ENCODE assay signal across 24 cellular contexts in the genomic region with DNA sequence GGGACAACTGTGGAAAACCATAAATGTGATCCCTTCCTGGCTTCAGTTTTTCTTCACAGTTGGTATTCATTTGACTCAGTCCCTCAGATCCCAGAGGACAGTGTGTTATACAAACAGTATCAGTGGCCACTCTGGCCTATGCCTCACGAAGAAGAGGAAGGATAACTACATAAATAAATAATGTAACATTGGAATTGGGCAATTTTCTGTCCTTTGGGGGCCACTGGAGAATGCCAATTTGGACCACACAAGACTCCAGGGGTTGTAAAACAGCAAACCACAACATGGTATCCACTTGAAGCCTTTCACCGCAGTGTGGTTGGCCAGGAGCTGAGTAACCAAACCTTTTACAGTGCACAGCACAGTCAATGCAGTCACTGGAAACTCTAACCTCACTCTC.
DNase-seq lines count a peak whose midpoint lies in the region; ATAC-seq and TF ChIP-seq lines count a peak whose summit lies in the region.
"Had no signal": no experiment of that assay in that cellular context is flagged by ENCODE, and none has a peak within 500 bp of the region (broad histone marks: within the 10 kb centered on the region; RNA-seq: fewer than 3 reads in every experiment).

No MANE protein-coding gene starts in this region.

- H3K27me3 ChIP-seq in right cardiac atrium (ENCODE audit: control insufficient read depth, insufficient read depth) = no peaks in the 10 kb centered on the region
- H3K27me3 ChIP-seq in testis = no peaks in the 10 kb centered on the region
- H3K27me3 ChIP-seq: BLaER1, dorsolateral prefrontal cortex, hepatocyte had no signal

- TF ChIP-seq CTCF in astrocyte of the spinal cord (IDR thresholded peaks at IDR 0.05; ENCODE audit: low read depth, low read length) (no peak), testis (IDR thresholded peaks at IDR 0.05) (no peak)

- peak; percentile 44 for DNase-seq in Right ventricle myocardium superior
- DNase-seq in cardiac septum (ENCODE audit: low spot score) = no peak
- DNase-seq in astrocyte of the spinal cord (ENCODE audit: low read depth, low spot score) = peak; percentile 83
- DNase-seq in right cardiac atrium = no peak
- DNase-seq in testis = no peak
- DNase-seq: activated CD8-positive, alpha-beta memory T cell treated with anti-CD3 and anti-CD28 coated beads, Interleukin-2, amount 50 U/mL, for 4 hours; activated gamma-delta T cell; central memory CD4-positive, alpha-beta T cell; COR-L47; DMS79; dorsolateral prefrontal cortex; lower lobe of right lung; NCI-H1105 treated with DMSO at 0.1 percent for 48 hours; NCI-H2081; NCI-H510A treated with DMSO at 0.1 percent for 48 hours; psoas muscle; stimulated activated CD4-positive, alpha-beta T cell treated with anti-CD3 and anti-CD28 coated beads, Interleukin-12 subunit alpha, Interleukin-12 subunit beta, amount 100 ng/mL, for 4 hours had no signal

- in situ Hi-C loops in astrocyte of the spinal cord (cut with HindIII; ENCODE audit: low sequenced_read_pairs) = no loop called here

- ATAC-seq in Right ventricle myocardium superior (ENCODE audit: poor library complexity) (peak; percentile 57), right cardiac atrium (peak; percentile 55 to 68), GM21423 (IDR thresholded peaks at IDR 0.05; ENCODE audit: unreplicated experiment) (no peak), HG03025 (IDR thresholded peaks at IDR 0.05; ENCODE audit: low FRiP score, unreplicated experiment) (no peak), HG02571 (IDR thresholded peaks at IDR 0.05; ENCODE audit: unreplicated experiment) (no peak)
- ATAC-seq: A549, GM12878, lower lobe of right lung, psoas muscle had no signal

- WGBS in right cardiac atrium = 59% methylated on average over 2 of the region's 2 CpGs
- WGBS in testis, 2 donors = 83 to 92% methylated on average over 2 of the region's 2 CpGs

- intact Hi-C loops in Right ventricle myocardium superior (cut with DNase I) (no loop called here), cardiac septum (cut with DNase I) (no loop called here), right cardiac atrium (cut with DNase I) (no loop called here), testis (cut with DNase I; ENCODE audit: low total_unique reads) (no loop called here)

- H3K9me3 ChIP-seq in right cardiac atrium (ENCODE audit: control insufficient read depth, low read length) = no peaks in the 10 kb centered on the region
- no peaks in the 10 kb centered on the region for H3K9me3 ChIP-seq in testis
- H3K9me3 ChIP-seq: A549, BLaER1, lower lobe of right lung, psoas muscle had no signal

- no peak for TF ChIP-seq POLR2A in testis (IDR thresholded peaks at IDR 0.05)

- no peaks in the 10 kb centered on the region for H3K36me3 ChIP-seq in testis (ENCODE audit: low read depth, missing control alignments)
- H3K36me3 ChIP-seq: BLaER1, lower lobe of right lung had no signal

- H3K27ac ChIP-seq in right cardiac atrium (ENCODE audit: low read length) (no peak overlapping the region), testis (no peak overlapping the region)
- H3K27ac ChIP-seq: A549, BLaER1, dorsolateral prefrontal cortex, hepatocyte, lower lobe of right lung, psoas muscle had no signal

- H3K4me3 ChIP-seq in astrocyte of the spinal cord (ENCODE audit: low read depth, low read length) (no peak overlapping the region), right cardiac atrium (ENCODE audit: low read length) (no peak overlapping the region), testis (no peak overlapping the region)
- H3K4me3 ChIP-seq: A549, BLaER1, dorsolateral prefrontal cortex, GM12878, hepatocyte, lower lobe of right lung, psoas muscle had no signal

- no peaks in the 10 kb centered on the region for H3K4me1 ChIP-seq in right cardiac atrium (ENCODE audit: control insufficient read depth, insufficient read depth, low read length)
- peaks cover 3% of the 10 kb centered on the region for H3K4me1 ChIP-seq in testis
- H3K4me1 ChIP-seq: A549, BLaER1, lower lobe of right lung, psoas muscle had no signal

Comparison
In these comparisons a context has a peak if more than half of its experiments do, and no peak if none do; other contexts are left out.
1. DNase-seq: peak in Right ventricle myocardium superior (single experiment) and astrocyte of the spinal cord (single experiment); none in cardiac septum (single experiment), right cardiac atrium (0 of 3) and testis (single experiment).
2. ATAC-seq: peak in Right ventricle myocardium superior (single experiment) and right cardiac atrium (2 of 2); none in GM21423 (single experiment), HG03025 (single experiment) and HG02571 (single experiment).